11 cellular contexts compared by ENCODE assay signal in genomic region chr1:109796484-109797305, GRCh38. TPM values are rescaled to one million over a fixed set of nuclear protein-coding genes. Genes with fewer than 3 reads are reported as not detected.
DNase-seq lines count a peak whose midpoint lies in the region; ATAC-seq and TF ChIP-seq lines count a peak whose summit lies in the region.
"Had no signal": no experiment of that assay in that cellular context is flagged by ENCODE, and none has a peak within 500 bp of the region (broad histone marks: within the 10 kb centered on the region; RNA-seq: fewer than 3 reads in every experiment).

No MANE protein-coding gene starts in this region.

- intact Hi-C loops in activated CD4-positive, alpha-beta T cell treated with anti-CD3 and anti-CD28 coated beads for 36 hours (cut with DNase I, micrococcal nuclease): no loop called here

- no peaks in the 10 kb centered on the region for H3K27me3 Mint-ChIP-seq in activated CD4-positive, alpha-beta T cell treated with anti-CD3 and anti-CD28 coated beads for 36 hours
- H3K27me3 Mint-ChIP-seq in activated CD8-positive, alpha-beta T cell treated with anti-CD3 and anti-CD28 coated beads, Interleukin-2, amount 10 ng/mL, durations not matched to agents 7 days and 5 days (ENCODE audit: low read depth): no peaks in the 10 kb centered on the region
- H3K27me3 Mint-ChIP-seq in stimulated activated naive CD8-positive, alpha-beta T cell treated with anti-CD3 and anti-CD28 coated beads, Interleukin-15, amount 100 ng/mL, for 72 hours: no peaks in the 10 kb centered on the region

- peak; percentile 71 for ATAC-seq in activated CD4-positive, alpha-beta T cell treated with anti-CD3 and anti-CD28 coated beads for 36 hours
- ATAC-seq in activated CD8-positive, alpha-beta T cell treated with anti-CD3 and anti-CD28 coated beads, Interleukin-2, amount 10 ng/mL, durations not matched to agents 7 days and 5 days: peak; percentile 59
- ATAC-seq in stimulated activated naive CD8-positive, alpha-beta T cell treated with anti-CD3 and anti-CD28 coated beads, Interleukin-15, amount 100 ng/mL, for 72 hours: peak; percentile 59

- TF ChIP-seq CTCF in fibroblast of lung (conservative IDR thresholded peaks at IDR 0.05 in 1 of 2, IDR thresholded peaks at IDR 0.05 in 1 of 2; ENCODE audit: low read depth in 1 of 2, low read length in 2 of 2): no peak

- H3K4me2 ChIP-seq in fibroblast of lung (ENCODE audit: extremely low read depth, insufficient read depth, low read length): no peak overlapping the region

- H3K27ac Mint-ChIP-seq in activated CD4-positive, alpha-beta T cell treated with anti-CD3 and anti-CD28 coated beads for 36 hours: peak overlapping the region; percentile 65
- peak overlapping the region; percentile 90 for H3K27ac Mint-ChIP-seq in activated CD8-positive, alpha-beta T cell treated with anti-CD3 and anti-CD28 coated beads, Interleukin-2, amount 10 ng/mL, durations not matched to agents 7 days and 5 days
- peak overlapping the region; percentile 0 to 90 for H3K27ac Mint-ChIP-seq in stimulated activated naive CD8-positive, alpha-beta T cell treated with anti-CD3 and anti-CD28 coated beads, Interleukin-15, amount 100 ng/mL, for 72 hours

- H2AFZ ChIP-seq in fibroblast of lung (ENCODE audit: low read length): no peak overlapping the region

- H3K27ac ChIP-seq in fibroblast of lung (ENCODE audit: insufficient read depth, low read length): no peak overlapping the region

- no peaks in the 10 kb centered on the region for H3K9me3 ChIP-seq in fibroblast of lung (ENCODE audit: control insufficient read depth, insufficient read depth, low read depth, low read length)

- H3K4me1 ChIP-seq in fibroblast of lung (ENCODE audit: control insufficient read depth, extremely low read depth, insufficient read depth, low read length): peaks cover 29% of the 10 kb centered on the region

- no peaks in the 10 kb centered on the region for H3K79me2 ChIP-seq in fibroblast of lung (ENCODE audit: control insufficient read depth, insufficient read depth, low read length)

- H3K4me3 ChIP-seq in fibroblast of lung (replicated peaks in 1 of 4; ENCODE audit: control extremely low read depth in 1 of 4, insufficient read depth in 1 of 4, low read depth in 3 of 4, low read length in 4 of 4): no peak overlapping the region
- H3K4me3 ChIP-seq: skin epidermis had no signal

- H3K4me3 Mint-ChIP-seq in activated CD4-positive, alpha-beta T cell treated with anti-CD3 and anti-CD28 coated beads for 36 hours: no peak overlapping the region
- H3K4me3 Mint-ChIP-seq in activated CD8-positive, alpha-beta T cell treated with anti-CD3 and anti-CD28 coated beads, Interleukin-2, amount 10 ng/mL, durations not matched to agents 7 days and 5 days: peak overlapping the region; percentile 2
- peak overlapping the region in 1 of 2 donors; percentile 32 for H3K4me3 Mint-ChIP-seq in stimulated activated naive CD8-positive, alpha-beta T cell treated with anti-CD3 and anti-CD28 coated beads, Interleukin-15, amount 100 ng/mL, for 72 hours

- H3K27me3 ChIP-seq in fibroblast of lung (ENCODE audit: control insufficient read depth, insufficient read depth, low read length): no peaks in the 10 kb centered on the region

- peak; percentile 24 for DNase-seq in activated CD4-positive, alpha-beta T cell treated with anti-CD3 and anti-CD28 coated beads for 36 hours
- no peak for DNase-seq in activated CD4-positive, alpha-beta T cell treated with anti-CD3 and anti-CD28 coated beads for 48 hours
- DNase-seq in activated CD8-positive, alpha-beta T cell treated with anti-CD3 and anti-CD28 coated beads, Interleukin-2, amount 10 ng/mL, durations not matched to agents 7 days and 5 days: peak; percentile 51
- DNase-seq in fibroblast of lung (ENCODE audit: low read depth in 2 of 2) (peak; percentile 59 to 64), pons (ENCODE audit: low spot score) (no peak), NCI-H524 treated with DMSO at 0.1 percent for 48 hours (lab: John Stamatoyannopoulos, UW) (no peak), DMS53 (lab: John Stamatoyannopoulos, UW) (no peak)
- DNase-seq in stimulated activated naive CD8-positive, alpha-beta T cell treated with anti-CD3 and anti-CD28 coated beads, Interleukin-15, amount 100 ng/mL, for 72 hours: no peak

- peaks cover 64% of the 10 kb centered on the region for H3K4me1 Mint-ChIP-seq in activated CD4-positive, alpha-beta T cell treated with anti-CD3 and anti-CD28 coated beads for 36 hours
- peaks cover 90% of the 10 kb centered on the region for H3K4me1 Mint-ChIP-seq in activated CD8-positive, alpha-beta T cell treated with anti-CD3 and anti-CD28 coated beads, Interleukin-2, amount 10 ng/mL, durations not matched to agents 7 days and 5 days (ENCODE audit: low read depth)
- peaks cover 74% of the 10 kb centered on the region for H3K4me1 Mint-ChIP-seq in stimulated activated naive CD8-positive, alpha-beta T cell treated with anti-CD3 and anti-CD28 coated beads, Interleukin-15, amount 100 ng/mL, for 72 hours

- H4K20me1 ChIP-seq in fibroblast of lung (ENCODE audit: control insufficient read depth, extremely low read depth, insufficient read depth, low read length): no peaks in the 10 kb centered on the region

- H3K36me3 Mint-ChIP-seq in activated CD4-positive, alpha-beta T cell treated with anti-CD3 and anti-CD28 coated beads for 36 hours (ENCODE audit: low read depth): no peaks in the 10 kb centered on the region
- no peaks in the 10 kb centered on the region for H3K36me3 Mint-ChIP-seq in activated CD8-positive, alpha-beta T cell treated with anti-CD3 and anti-CD28 coated beads, Interleukin-2, amount 10 ng/mL, durations not matched to agents 7 days and 5 days (ENCODE audit: low read depth)

- no peak overlapping the region for H3K9ac ChIP-seq in fibroblast of lung (ENCODE audit: insufficient read depth, low read length)

- H3K36me3 ChIP-seq in fibroblast of lung (ENCODE audit: control insufficient read depth, insufficient read depth, low read length): no peaks in the 10 kb centered on the region

- POLR2A ChIA-PET in activated CD4-positive, alpha-beta T cell treated with anti-CD3 and anti-CD28 coated beads for 36 hours (lab: Charles Lee): interaction anchor here (0.6 to 0.7 kb wide), 2 partner anchors 29 to 80 kb away, joined by 3 to 4 read pairs; no protein-coding TSS in a partner anchor
- POLR2A ChIA-PET in activated CD8-positive, alpha-beta T cell treated with anti-CD3 and anti-CD28 coated beads, Interleukin-2, amount 10 ng/mL, durations not matched to agents 7 days and 5 days (lab: Charles Lee): interaction anchor here (1.0 to 1.3 kb wide), 3 partner anchors 11 to 188 kb away, joined by 3 read pairs; partner anchors contain the start of gene AHCYL1

- CTCF ChIA-PET in activated CD4-positive, alpha-beta T cell treated with anti-CD3 and anti-CD28 coated beads for 36 hours (lab: Charles Lee): interaction anchor here (0.5 to 1.2 kb wide), 6 partner anchors 22 to 262 kb away, joined by 3 to 6 read pairs (median 3); partner anchors contain the start of gene AHCYL1
- CTCF ChIA-PET in activated CD8-positive, alpha-beta T cell treated with anti-CD3 and anti-CD28 coated beads, Interleukin-2, amount 10 ng/mL, durations not matched to agents 7 days and 5 days (lab: Charles Lee): interaction anchor here (0.6 to 2.9 kb wide), 6 partner anchors 10 to 188 kb away, joined by 3 to 21 read pairs (median 8); partner anchors contain the start of gene AHCYL1

- H3K9me3 Mint-ChIP-seq in activated CD4-positive, alpha-beta T cell treated with anti-CD3 and anti-CD28 coated beads for 36 hours (ENCODE audit: low read depth): no peaks in the 10 kb centered on the region
- H3K9me3 Mint-ChIP-seq in activated CD8-positive, alpha-beta T cell treated with anti-CD3 and anti-CD28 coated beads, Interleukin-2, amount 10 ng/mL, durations not matched to agents 7 days and 5 days (ENCODE audit: insufficient read depth): no peaks in the 10 kb centered on the region
- H3K9me3 Mint-ChIP-seq in stimulated activated naive CD8-positive, alpha-beta T cell treated with anti-CD3 and anti-CD28 coated beads, Interleukin-15, amount 100 ng/mL, for 72 hours: no peaks in the 10 kb centered on the region

RNA-seq across cellular contexts. Expression of gene EPS8L3, which starts 33.0 kb away (rescaled TPM):
- total RNA-seq in activated CD4-positive, alpha-beta T cell treated with anti-CD3 and anti-CD28 coated beads for 36 hours: not detected
- total RNA-seq in activated CD8-positive, alpha-beta T cell treated with anti-CD3 and anti-CD28 coated beads, Interleukin-2, amount 10 ng/mL, durations not matched to agents 7 days and 5 days: not detected
- not detected in 2 replicates for total RNA-seq in fibroblast of lung
- polyA plus RNA-seq in fibroblast of lung: not detected in 2 replicates
- not detected in 2 replicates for polyA plus RNA-seq in fibroblast of lung (2012)
- not detected in 2 replicates for polyA minus RNA-seq in fibroblast of lung (ENCODE audit: low replicate concordance)
- total RNA-seq: A172; activated CD8-positive, alpha-beta memory T cell treated with anti-CD3 and anti-CD28 coated beads for 36 hours had no signal

RNA-seq across cellular contexts. Expression of gene GSTM3, which starts 55.9 kb away (rescaled TPM):
- 10 to 100 TPM; 47.6 to 49.1 TPM for total RNA-seq in activated CD4-positive, alpha-beta T cell treated with anti-CD3 and anti-CD28 coated beads for 36 hours
- 1 to 10 TPM; 5.8 to 7.6 TPM for total RNA-seq in activated CD8-positive, alpha-beta T cell treated with anti-CD3 and anti-CD28 coated beads, Interleukin-2, amount 10 ng/mL, durations not matched to agents 7 days and 5 days
- total RNA-seq in fibroblast of lung: 37.0 and 51.4 TPM in 2 replicates
- 90.0 and 207 TPM in 2 replicates for polyA plus RNA-seq in fibroblast of lung
- 78.1 and 175 TPM in 2 replicates for polyA plus RNA-seq in fibroblast of lung (2012)
- 13.9 and 96.8 TPM in 2 replicates for polyA minus RNA-seq in fibroblast of lung (ENCODE audit: low replicate concordance)

Comparison
In these comparisons a context has a peak if more than half of its experiments do, and no peak if none do; other contexts are left out.
1. DNase-seq: peak in activated CD4-positive, alpha-beta T cell treated with anti-CD3 and anti-CD28 coated beads for 36 hours (single experiment), activated CD8-positive, alpha-beta T cell treated with anti-CD3 and anti-CD28 coated beads, Interleukin-2, amount 10 ng/mL, durations not matched to agents 7 days and 5 days (single experiment) and fibroblast of lung (2 of 2); none in activated CD4-positive, alpha-beta T cell treated with anti-CD3 and anti-CD28 coated beads for 48 hours (single experiment), stimulated activated naive CD8-positive, alpha-beta T cell treated with anti-CD3 and anti-CD28 coated beads, Interleukin-15, amount 100 ng/mL, for 72 hours (0 of 2), pons (single experiment), NCI-H524 treated with DMSO at 0.1 percent for 48 hours (single experiment) and DMS53 (single experiment).
2. Peak in every context shown above with its lines, with median percentiles within 50 percentile points of each other: ATAC-seq and H3K27ac Mint-ChIP-seq.